ENCODE assay signal across 14 cellular contexts in the genomic region with DNA sequence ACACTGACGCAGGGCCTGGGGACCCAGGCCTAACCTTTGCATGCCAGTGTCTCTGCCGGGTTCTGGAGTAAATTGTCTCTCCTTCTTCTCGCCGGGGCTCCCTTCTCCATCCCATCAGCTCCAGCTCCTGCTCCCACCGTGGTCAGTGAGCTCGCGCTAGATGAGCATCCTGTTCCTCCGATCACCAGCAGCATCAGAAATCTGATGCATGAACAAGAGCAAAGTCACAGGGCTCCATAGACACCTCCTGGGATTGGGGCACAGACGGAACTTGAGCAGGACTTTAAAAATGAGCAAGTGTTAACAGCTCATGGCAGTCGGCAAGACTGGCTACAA.
"Had no signal": no experiment of that assay in that cellular context is flagged by ENCODE, and none has a peak within 500 bp of the region (broad histone marks: within the 10 kb centered on the region; RNA-seq: fewer than 3 reads in every experiment).

No MANE protein-coding gene starts in this region.

- DNase-seq: effector memory CD4-positive, alpha-beta T cell; heart right ventricle; hypothalamus; kidney glomerular epithelial cell; naive thymus-derived CD4-positive, alpha-beta T cell; nephron progenitor cell; stimulated activated CD4-positive, alpha-beta T cell treated with anti-CD3 and anti-CD28 coated beads, Interleukin-2, amount 100 ng/mL, for 48 hours; stimulated activated naive CD4-positive, alpha-beta T cell treated with Interleukin-2 at 50 U/mL for 16 hours; tibial artery; upper lobe of left lung; uterus had no signal

- H3K27ac ChIP-seq: neutrophil, tibial artery, upper lobe of left lung, uterus had no signal

- ATAC-seq: esophagus mucosa; naive thymus-derived CD4-positive, alpha-beta T cell had no signal

- H3K9me3 ChIP-seq: neutrophil, tibial artery, upper lobe of left lung, uterus had no signal

- H3K4me3 Mint-ChIP-seq: naive thymus-derived CD4-positive, alpha-beta T cell; nephron progenitor cell had no signal

- H3K36me3 ChIP-seq: heart right ventricle, neutrophil, tibial artery, upper lobe of left lung, uterus had no signal

- H3K27ac Mint-ChIP-seq: naive thymus-derived CD4-positive, alpha-beta T cell had no signal

- H3K4me1 ChIP-seq: tibial artery, upper lobe of left lung had no signal

- H3K27me3 ChIP-seq: heart right ventricle, neutrophil, tibial artery, upper lobe of left lung, uterus had no signal

- H3K4me3 ChIP-seq: heart right ventricle, smooth muscle cell, tibial artery, upper lobe of left lung, uterus had no signal
